Comparison of ENCODE assay signal across 8 cellular contexts in genomic region chr22:24521791-24522245, GRCh38. TPM values are rescaled to one million over a fixed set of nuclear protein-coding genes. Genes with fewer than 3 reads are reported as not detected.
A peak's percentile ranks its signal among the peaks of the same experiment; 100 is the strongest.
DNase-seq lines count a peak whose midpoint lies in the region; ATAC-seq, FAIRE-seq and TF ChIP-seq lines count a peak whose summit lies in the region.

No MANE protein-coding gene starts in this region.

- H3K27me3 ChIP-seq in SJCRH30 = no peaks in the 10 kb centered on the region
- no peaks in the 10 kb centered on the region; a peak in 1 of 5 replicates for H3K27me3 ChIP-seq in K562 (ENCODE audit: control insufficient read depth in 2 of 2, insufficient read depth in 2 of 2, low read length in 2 of 2)
- no peaks in the 10 kb centered on the region for H3K27me3 ChIP-seq in stomach

- in situ Hi-C loops in K562 (cut with MboI) = loop anchor here (5.0 to 25.0 kb wide), 2 partner anchors 200 to 560 kb away; partner anchors contain the start of genes DDT, DDTL and GSTT2B

- 0 out of 2 replicates have a peak, but pooled peaks cover 6% of the 10 kb centered on the region for H4K20me1 ChIP-seq in K562 (replicated peaks; ENCODE audit: control insufficient read depth, insufficient read depth, low read length)

- H3K9me3 ChIP-seq in SJCRH30 (replicated peaks) = no peaks in the 10 kb centered on the region
- H3K9me3 ChIP-seq in K562 (replicated peaks; ENCODE audit: control insufficient read depth, insufficient read depth, low read depth, low read length) = no peaks in the 10 kb centered on the region
- no peaks in the 10 kb centered on the region for H3K9me3 ChIP-seq in stomach

- H3K36me3 ChIP-seq in SJCRH30 (no peaks in the 10 kb centered on the region), K562 (ENCODE audit: control insufficient read depth, insufficient read depth, low read length) (no peaks in the 10 kb centered on the region), stomach (no peaks in the 10 kb centered on the region)

- intact Hi-C loops in K562 (cut with micrococcal nuclease) = loop anchor here (10.0 kb wide), 2 partner anchors 197 to 337 kb away; partner anchors contain the start of gene SUSD2
- intact Hi-C loops in stomach (cut with DNase I; ENCODE audit: low total_unique reads) = loop anchor here (5.0 to 10.0 kb wide), 2 partner anchors 85 to 197 kb away; no protein-coding TSS in a partner anchor

- H3K9me1 ChIP-seq in K562 (ENCODE audit: control insufficient read depth, insufficient read depth, low read length) = no peaks in the 10 kb centered on the region

- no peak overlapping the region for H3K4me2 ChIP-seq in K562 (ENCODE audit: insufficient read depth, low read length)

- H3K27ac ChIP-seq in SJCRH30 = no peak overlapping the region
- H3K27ac ChIP-seq in K562 (ENCODE audit: extremely low read depth, low read depth, low read length) = no peak overlapping the region
- H3K27ac ChIP-seq in stomach = no peak overlapping the region

- WGBS in K562 (ENCODE audit: insufficient coverage, low coverage, missing lambda C conversion rate) = 0% methylated on average over 5 of the region's 8 CpGs
- 23 to 37% (median 27%) methylated on average over 8 of the region's 8 CpGs for WGBS in stomach, 5 donors

- TF ChIP-seq EP300 in K562 (IDR thresholded peaks at IDR 0.05; ENCODE audit: low read length) (no peak), stomach (IDR thresholded peaks at IDR 0.05) (no peak)

- CTCF ChIA-PET in K562 (lab: Yijun Ruan, JAX; ENCODE audit: low intra/inter-chr PET ratio) = interaction anchor here (0.9 to 1.7 kb wide), 3 partner anchors 98 to 197 kb away, joined by 3 to 6 read pairs (median 5); no protein-coding TSS in a partner anchor

- POLR2A ChIA-PET in K562 (lab: Yijun Ruan, JAX) = interaction anchor here (1.1 kb wide), 1 partner anchor 9 kb away, joined by 3 read pairs; no protein-coding TSS in a partner anchor

- no peak overlapping the region for H2AFZ ChIP-seq in K562 (ENCODE audit: low read depth, low read length)

- TF ChIP-seq POLR2A in K562 (conservative IDR thresholded peaks at IDR 0.05) (no peak), stomach (IDR thresholded peaks at IDR 0.05) (no peak)

- ATAC-seq in K562 = peak; percentile 78
- no peak for ATAC-seq in GM21737 (IDR thresholded peaks at IDR 0.05; ENCODE audit: unreplicated experiment)

- H3K4me1 ChIP-seq in SJCRH30 (peaks cover 9% of the 10 kb centered on the region), K562 (replicated peaks in 1 of 2; ENCODE audit: control insufficient read depth in 2 of 2, insufficient read depth in 2 of 2, low read length in 2 of 2) (no peaks in the 10 kb centered on the region; a peak in 1 of 5 replicates), stomach (peaks cover 13 to 41% (median 37%) of the 10 kb centered on the region in 4 donors)

- BruUV-seq in K562 (replicated peaks; lab: Mats Ljungman, UMichigan) = no TSS peak

- DNase-seq in activated T-cell treated with anti-CD3 and anti-CD28 coated beads for 24 hours (ENCODE audit: low read depth) = peak; percentile 10
- DNase-seq in activated T-cell treated with anti-CD3 and anti-CD28 coated beads for 4 hours = no peak
- peak; percentile 76 for DNase-seq in NCI-H1092 (lab: John Stamatoyannopoulos, UW)
- DNase-seq in SJCRH30 = peak; percentile 46 to 70
- DNase-seq in K562 (ENCODE audit: extremely low read depth in 1 of 4, low spot score in 3 of 4) = peak in 2 of 4 experiments; percentile 33 to 48
- peak; percentile 93 for DNase-seq in left kidney (ENCODE audit: low read depth, low spot score)
- DNase-seq in stomach = peak; percentile 76

- H3K79me2 ChIP-seq in K562 (ENCODE audit: control insufficient read depth, insufficient read depth, low read length) = no peaks in the 10 kb centered on the region

- no peak overlapping the region for H3K9ac ChIP-seq in K562 (ENCODE audit: insufficient read depth in 1 of 2, low read depth in 2 of 2, low read length in 2 of 2)

- FAIRE-seq in K562 (lab: Jason Lieb, UNC) = peak; percentile 72

- H3K4me3 ChIP-seq in SJCRH30 (no peak overlapping the region), K562 (no peak overlapping the region), stomach (no peak overlapping the region)

- TF ChIP-seq CTCF in K562 (IDR thresholded peaks at IDR 0.05 in 2 of 3, conservative IDR thresholded peaks at IDR 0.05 in 1 of 3; ENCODE audit: insufficient read depth in 2 of 3, low read depth in 1 of 3, low read length in 3 of 3) (peak; percentile 48 to 68 (median 56)), stomach (IDR thresholded peaks at IDR 0.05) (peak in 4 of 7 experiments; percentile 24 to 75 (median 54))

- peak; percentile 64 to 77 for TF ChIP-seq RAD21 in K562 (CRISPR knock-in tag; conservative IDR thresholded peaks at IDR 0.05 in 1 of 2, IDR thresholded peaks at IDR 0.05 in 1 of 2)

RNA-seq across cellular contexts. Expression of gene UPB1, which starts 26.7 kb away (rescaled TPM):
- 0.04 TPM in 1 of 2 replicates, not detected in the other for total RNA-seq in SJCRH30 (2014; rRNA removed; shearing (Covaris generic))
- total RNA-seq in K562 (2011; cell fraction: chromatin; rRNA removed; ENCODE audit: low replicate concordance) = 0.16 TPM in 1 of 2 replicates, not detected in the other
- total RNA-seq in K562 (2011; cell fraction: nucleolus; rRNA removed) = not detected in 2 replicates
- total RNA-seq in K562 (2011; cell fraction: nucleoplasm; rRNA removed) = not detected in 2 replicates
- total RNA-seq in K562 (2014; rRNA removed) (0.69 TPM in 1 of 2 replicates, not detected in the other), K562 (2014; rRNA removed; fragmentation: Illumina TruSeq; extraction: Trizol) (not detected in 2 replicates), K562 (2015; rRNA removed; fragmentation: Illumina TruSeq; extraction: Trizol) (0.11 TPM in 1 of 2 replicates, not detected in the other), K562 (2021) (0.07 TPM in 1 of 2 replicates, not detected in the other), stomach (under 1 TPM in 1 of 5 donors, not detected in 4; 0.73 TPM)
- polyA plus RNA-seq in K562 (2011; rRNA removed) (0.04 TPM in 1 of 2 replicates, not detected in the other), K562 (2014; fragmentation: Illumina TruSeq; extraction: Trizol) (not detected in 2 replicates), K562 (2014; fragmentation: Nextera tagmentation; extraction: Ambion mirVana) (under 1 TPM in 1 of 2 experiments, not detected in 1; 0.06 TPM), K562 (2014; rRNA removed) (not detected in 2 replicates), stomach (under 1 TPM in 1 of 3 donors, not detected in 2; 0.35 TPM)
- not detected in 2 replicates for polyA plus RNA-seq in K562 (2011; cell fraction: cytosol; rRNA removed)
- 0.06 TPM in 1 of 2 replicates, not detected in the other for polyA plus RNA-seq in K562 (2011; cell fraction: nucleus; rRNA removed)
- polyA plus RNA-seq in K562 (2012) = 0.08 and 0.21 TPM in 2 replicates
- not detected in 2 replicates for polyA minus RNA-seq in K562 (2011; rRNA and poly(A)+ RNA removed)
- polyA minus RNA-seq in K562 (2011; cell fraction: cytosol; rRNA and poly(A)+ RNA removed) = not detected in 2 replicates
- polyA minus RNA-seq in K562 (2011; cell fraction: nucleus; rRNA and poly(A)+ RNA removed) = not detected in 2 replicates

RNA-seq across cellular contexts. Expression of gene GUCD1, which starts 33.1 kb away (rescaled TPM):
- total RNA-seq in SJCRH30 (2014; rRNA removed; shearing (Covaris generic)) = 68.4 and 81.0 TPM in 2 replicates
- total RNA-seq in K562 (2011; cell fraction: chromatin; rRNA removed; ENCODE audit: low replicate concordance) = 19.1 and 56.0 TPM in 2 replicates
- total RNA-seq in K562 (2011; cell fraction: nucleolus; rRNA removed) = 46.4 and 51.1 TPM in 2 replicates
- 29.2 and 47.6 TPM in 2 replicates for total RNA-seq in K562 (2011; cell fraction: nucleoplasm; rRNA removed)
- total RNA-seq in K562 (2014; rRNA removed) = 51.8 and 85.3 TPM in 2 replicates
- 45.4 and 47.2 TPM in 2 replicates for total RNA-seq in K562 (2014; rRNA removed; fragmentation: Illumina TruSeq; extraction: Trizol)
- total RNA-seq in K562 (2015; rRNA removed; fragmentation: Illumina TruSeq; extraction: Trizol) = 51.0 and 52.7 TPM in 2 replicates
- 67.8 and 69.2 TPM in 2 replicates for total RNA-seq in K562 (2021)
- polyA plus RNA-seq in K562 (2011; rRNA removed) = 60.4 and 68.9 TPM in 2 replicates
- polyA plus RNA-seq in K562 (2011; cell fraction: cytosol; rRNA removed) = 79.6 and 131 TPM in 2 replicates
- 40.8 and 61.4 TPM in 2 replicates for polyA plus RNA-seq in K562 (2011; cell fraction: nucleus; rRNA removed)
- polyA plus RNA-seq in K562 (2012) = 44.7 and 52.7 TPM in 2 replicates
- 50.3 and 58.1 TPM in 2 replicates for polyA plus RNA-seq in K562 (2014; fragmentation: Illumina TruSeq; extraction: Trizol)
- polyA plus RNA-seq in K562 (2014; fragmentation: Nextera tagmentation; extraction: Ambion mirVana) = 10 to 100 TPM; 31.5 to 48.8 TPM
- 45.3 and 48.9 TPM in 2 replicates for polyA plus RNA-seq in K562 (2014; rRNA removed)
- 51.0 and 71.0 TPM in 2 replicates for polyA minus RNA-seq in K562 (2011; rRNA and poly(A)+ RNA removed)
- polyA minus RNA-seq in K562 (2011; cell fraction: cytosol; rRNA and poly(A)+ RNA removed) = 68.5 and 68.7 TPM in 2 replicates
- polyA minus RNA-seq in K562 (2011; cell fraction: nucleus; rRNA and poly(A)+ RNA removed) = 17.6 and 24.5 TPM in 2 replicates
- total RNA-seq in stomach = 100 to 1,000 TPM; 120 to 196 (median 171) TPM
- polyA plus RNA-seq in stomach = 100 to 1,000 TPM in 2 of 3 donors, 10 to 100 TPM in 1; 87.4 to 165 (median 110) TPM

RNA-seq across cellular contexts. Expression of gene SNRPD3, which starts 34.0 kb away (rescaled TPM):
- total RNA-seq in SJCRH30 (2014; rRNA removed; shearing (Covaris generic)) = 252 and 278 TPM in 2 replicates
- total RNA-seq in K562 (2011; cell fraction: chromatin; rRNA removed; ENCODE audit: low replicate concordance) = 75.3 and 99.4 TPM in 2 replicates
- 77.6 and 88.4 TPM in 2 replicates for total RNA-seq in K562 (2011; cell fraction: nucleolus; rRNA removed)
- 86.2 and 92.8 TPM in 2 replicates for total RNA-seq in K562 (2011; cell fraction: nucleoplasm; rRNA removed)
- 234 and 278 TPM in 2 replicates for total RNA-seq in K562 (2014; rRNA removed)
- total RNA-seq in K562 (2014; rRNA removed; fragmentation: Illumina TruSeq; extraction: Trizol) = 274 and 289 TPM in 2 replicates
- 266 and 281 TPM in 2 replicates for total RNA-seq in K562 (2015; rRNA removed; fragmentation: Illumina TruSeq; extraction: Trizol)
- 131 and 132 TPM in 2 replicates for total RNA-seq in K562 (2021)
- polyA plus RNA-seq in K562 (2011; rRNA removed) = 120 and 151 TPM in 2 replicates
- 249 and 264 TPM in 2 replicates for polyA plus RNA-seq in K562 (2011; cell fraction: cytosol; rRNA removed)
- 86.3 and 104 TPM in 2 replicates for polyA plus RNA-seq in K562 (2011; cell fraction: nucleus; rRNA removed)
- polyA plus RNA-seq in K562 (2012) = 144 and 316 TPM in 2 replicates
- polyA plus RNA-seq in K562 (2014; fragmentation: Illumina TruSeq; extraction: Trizol) = 271 and 366 TPM in 2 replicates
- 100 to 1,000 TPM; 274 to 281 TPM for polyA plus RNA-seq in K562 (2014; fragmentation: Nextera tagmentation; extraction: Ambion mirVana)
- 236 and 249 TPM in 2 replicates for polyA plus RNA-seq in K562 (2014; rRNA removed)
- 231 and 354 TPM in 2 replicates for polyA minus RNA-seq in K562 (2011; rRNA and poly(A)+ RNA removed)
- 87.0 and 105 TPM in 2 replicates for polyA minus RNA-seq in K562 (2011; cell fraction: cytosol; rRNA and poly(A)+ RNA removed)
- 38.2 and 60.6 TPM in 2 replicates for polyA minus RNA-seq in K562 (2011; cell fraction: nucleus; rRNA and poly(A)+ RNA removed)
- 100 to 1,000 TPM in 4 of 5 donors, 10 to 100 TPM in 1; 75.6 to 153 (median 121) TPM for total RNA-seq in stomach
- polyA plus RNA-seq in stomach = 100 to 1,000 TPM; 101 to 144 (median 109) TPM
